In the genomic region with DNA sequence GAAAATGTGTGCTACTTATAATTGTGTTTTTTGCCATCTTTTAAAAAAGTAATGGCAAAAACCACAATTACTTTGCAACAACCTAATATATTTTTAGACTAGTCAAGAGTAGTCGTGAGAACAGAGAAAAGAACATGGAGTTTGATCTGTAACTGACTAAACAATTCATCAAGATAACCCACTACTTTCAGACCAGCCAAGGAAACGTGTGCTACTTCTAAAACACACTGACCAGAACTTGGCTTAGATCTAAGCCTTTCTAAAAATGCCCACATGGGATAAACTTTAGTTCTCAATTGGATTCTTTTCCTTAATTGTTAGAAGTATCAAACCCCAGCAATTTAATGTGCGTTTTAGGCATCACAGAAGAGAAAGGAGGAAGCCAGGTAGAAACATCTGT, we compare ENCODE assay signal across 12 cellular contexts. TPM values are rescaled to one million over a fixed set of nuclear protein-coding genes. Genes with fewer than 3 reads are reported as not detected.
DNase-seq lines count a peak whose midpoint lies in the region; ATAC-seq and TF ChIP-seq lines count a peak whose summit lies in the region.
"Had no signal": no experiment of that assay in that cellular context is flagged by ENCODE, and none has a peak within 500 bp of the region (broad histone marks: within the 10 kb centered on the region; RNA-seq: fewer than 3 reads in every experiment).

No MANE protein-coding gene starts in this region.

- no peak for ATAC-seq in right lobe of liver
- ATAC-seq in HG02885 (IDR thresholded peaks at IDR 0.05; ENCODE audit: poor library complexity, unreplicated experiment), result no peak

- H3K4me3 ChIP-seq in right lobe of liver, result peak overlapping the region; percentile 11 to 25 (median 20)
- peak overlapping the region in 1 of 2 donors; percentile 9 for H3K4me3 ChIP-seq in testis
- no peak overlapping the region for H3K4me3 ChIP-seq in osteoblast (ENCODE audit: insufficient read depth, low read length)

- no peaks in the 10 kb centered on the region for H3K27me3 Mint-ChIP-seq in activated CD4-positive, alpha-beta T cell treated with anti-CD3 and anti-CD28 coated beads, Interleukin-2, amount 10 ng/mL, durations not matched to agents 24 days and 14 days
- peaks cover 2% of the 10 kb centered on the region for H3K27me3 Mint-ChIP-seq in activated T-helper 2 cell treated with anti-CD3 and anti-CD28 coated beads, Interferon-gamma antibody, Interleukin-2, Interleukin-4, amounts not matched to agents 10 μg/mL and 5 μg/mL and 100 μg/mL, durations not matched to agents 14 hours and 24 hours and 36 hours (ENCODE audit: low read depth)
- H3K27me3 Mint-ChIP-seq: activated CD4-positive, alpha-beta memory T cell treated with anti-CD3 and anti-CD28 coated beads for 36 hours had no signal

- peaks cover 41% of the 10 kb centered on the region for H3K4me1 Mint-ChIP-seq in activated CD4-positive, alpha-beta T cell treated with anti-CD3 and anti-CD28 coated beads, Interleukin-2, amount 10 ng/mL, durations not matched to agents 24 days and 14 days
- peaks cover 37% of the 10 kb centered on the region for H3K4me1 Mint-ChIP-seq in activated T-helper 2 cell treated with anti-CD3 and anti-CD28 coated beads, Interferon-gamma antibody, Interleukin-2, Interleukin-4, amounts not matched to agents 10 μg/mL and 5 μg/mL and 100 μg/mL, durations not matched to agents 14 hours and 24 hours and 36 hours (ENCODE audit: low read depth)

- TF ChIP-seq CTCF in right lobe of liver (IDR thresholded peaks at IDR 0.05) (no peak), testis (IDR thresholded peaks at IDR 0.05) (no peak), osteoblast (IDR thresholded peaks at IDR 0.05; ENCODE audit: extremely low read depth, low read depth, low read length) (no peak)

- TF ChIP-seq POLR2A in right lobe of liver (IDR thresholded peaks at IDR 0.05) (no peak), testis (IDR thresholded peaks at IDR 0.05) (no peak)

- H3K27me3 ChIP-seq in right lobe of liver (no peaks in the 10 kb centered on the region), testis (no peaks in the 10 kb centered on the region), osteoblast (ENCODE audit: insufficient read depth, low read length) (no peaks in the 10 kb centered on the region)

- H3K27ac ChIP-seq in right lobe of liver (peak overlapping the region; percentile 56 to 75 (median 69)), testis (peak overlapping the region; percentile 47 to 89), osteoblast (ENCODE audit: low read depth, low read length) (no peak overlapping the region)
- H3K27ac ChIP-seq: KMS-11 had no signal

- DNase-seq in activated CD4-positive, alpha-beta T cell treated with anti-CD3 and anti-CD28 coated beads, Interleukin-2, amount 10 ng/mL, durations not matched to agents 24 days and 14 days, result no peak
- no peak for DNase-seq in activated CD4-positive, alpha-beta T cell treated with anti-CD3 and anti-CD28 coated beads for 4 hours
- no peak for DNase-seq in activated T-helper 2 cell treated with anti-CD3 and anti-CD28 coated beads, Interferon-gamma antibody, Interleukin-2, Interleukin-4, amounts not matched to agents 10 μg/mL and 5 μg/mL and 100 μg/mL, durations not matched to agents 14 hours and 24 hours and 36 hours (ENCODE audit: low spot score)
- DNase-seq in right lobe of liver (no peak), testis (no peak), osteoblast (ENCODE audit: insufficient read length, low spot score, missing footprints) (no peak), occipital lobe (lab: John Stamatoyannopoulos, UW) (no peak)
- DNase-seq: activated CD4-positive, alpha-beta memory T cell treated with anti-CD3 and anti-CD28 coated beads for 36 hours; DND-41; RPMI8226 had no signal

- H3K79me2 ChIP-seq in osteoblast (ENCODE audit: insufficient read depth, low read length), result no peaks in the 10 kb centered on the region

- intact Hi-C loops in activated CD4-positive, alpha-beta T cell treated with anti-CD3 and anti-CD28 coated beads, Interleukin-2, amount 10 ng/mL, durations not matched to agents 24 days and 14 days (cut with micrococcal nuclease), result no loop called here
- intact Hi-C loops in activated T-helper 2 cell treated with anti-CD3 and anti-CD28 coated beads, Interferon-gamma antibody, Interleukin-2, Interleukin-4, amounts not matched to agents 10 μg/mL and 5 μg/mL and 100 μg/mL, durations not matched to agents 14 hours and 24 hours and 36 hours (cut with micrococcal nuclease), result no loop called here
- intact Hi-C loops in right lobe of liver (cut with DNase I) (no loop called here), testis (cut with DNase I; ENCODE audit: low total_unique reads) (no loop called here)

- H3K9me3 Mint-ChIP-seq in activated CD4-positive, alpha-beta T cell treated with anti-CD3 and anti-CD28 coated beads, Interleukin-2, amount 10 ng/mL, durations not matched to agents 24 days and 14 days, result peaks cover 3% of the 10 kb centered on the region
- no peaks in the 10 kb centered on the region for H3K9me3 Mint-ChIP-seq in activated T-helper 2 cell treated with anti-CD3 and anti-CD28 coated beads, Interferon-gamma antibody, Interleukin-2, Interleukin-4, amounts not matched to agents 10 μg/mL and 5 μg/mL and 100 μg/mL, durations not matched to agents 14 hours and 24 hours and 36 hours
- H3K9me3 Mint-ChIP-seq: activated CD4-positive, alpha-beta memory T cell treated with anti-CD3 and anti-CD28 coated beads for 36 hours had no signal

- peak overlapping the region; percentile 43 for H3K4me3 Mint-ChIP-seq in activated CD4-positive, alpha-beta T cell treated with anti-CD3 and anti-CD28 coated beads, Interleukin-2, amount 10 ng/mL, durations not matched to agents 24 days and 14 days
- peak overlapping the region; percentile 34 for H3K4me3 Mint-ChIP-seq in activated T-helper 2 cell treated with anti-CD3 and anti-CD28 coated beads, Interferon-gamma antibody, Interleukin-2, Interleukin-4, amounts not matched to agents 10 μg/mL and 5 μg/mL and 100 μg/mL, durations not matched to agents 14 hours and 24 hours and 36 hours (ENCODE audit: low read depth)
- H3K4me3 Mint-ChIP-seq: activated CD4-positive, alpha-beta memory T cell treated with anti-CD3 and anti-CD28 coated beads for 36 hours had no signal

- peaks cover 3% of the 10 kb centered on the region for H3K36me3 Mint-ChIP-seq in activated CD4-positive, alpha-beta T cell treated with anti-CD3 and anti-CD28 coated beads, Interleukin-2, amount 10 ng/mL, durations not matched to agents 24 days and 14 days (ENCODE audit: low read depth)
- peaks cover 5% of the 10 kb centered on the region for H3K36me3 Mint-ChIP-seq in activated T-helper 2 cell treated with anti-CD3 and anti-CD28 coated beads, Interferon-gamma antibody, Interleukin-2, Interleukin-4, amounts not matched to agents 10 μg/mL and 5 μg/mL and 100 μg/mL, durations not matched to agents 14 hours and 24 hours and 36 hours (ENCODE audit: low read depth)
- H3K36me3 Mint-ChIP-seq: activated CD4-positive, alpha-beta memory T cell treated with anti-CD3 and anti-CD28 coated beads for 36 hours had no signal

- H3K27ac Mint-ChIP-seq in activated CD4-positive, alpha-beta T cell treated with anti-CD3 and anti-CD28 coated beads, Interleukin-2, amount 10 ng/mL, durations not matched to agents 24 days and 14 days, result peak overlapping the region; percentile 34
- H3K27ac Mint-ChIP-seq in activated T-helper 2 cell treated with anti-CD3 and anti-CD28 coated beads, Interferon-gamma antibody, Interleukin-2, Interleukin-4, amounts not matched to agents 10 μg/mL and 5 μg/mL and 100 μg/mL, durations not matched to agents 14 hours and 24 hours and 36 hours, result no peak overlapping the region
- H3K27ac Mint-ChIP-seq: activated CD4-positive, alpha-beta memory T cell treated with anti-CD3 and anti-CD28 coated beads for 36 hours had no signal

- H3K4me2 ChIP-seq in osteoblast (ENCODE audit: insufficient read depth, low read length), result no peak overlapping the region
- H3K4me2 ChIP-seq: KMS-11 had no signal

- 34% methylated on average over 3 of the region's 3 CpGs for WGBS in right lobe of liver (ENCODE audit: insufficient coverage, low coverage, low lambda C conversion rate, missing lambda C conversion rate)
- WGBS in testis, 2 donors, result 37 to 42% methylated on average over 3 of the region's 3 CpGs

- no peak overlapping the region for H2AFZ ChIP-seq in osteoblast (ENCODE audit: low read length)

- H3K9me3 ChIP-seq in right lobe of liver (no peaks in the 10 kb centered on the region), testis (no peaks in the 10 kb centered on the region), osteoblast (ENCODE audit: low read depth, low read length) (no peaks in the 10 kb centered on the region)

- no peaks in the 10 kb centered on the region for H4K20me1 ChIP-seq in osteoblast (ENCODE audit: insufficient read depth, low read length)

- H3K36me3 ChIP-seq in right lobe of liver, result no peaks in the 10 kb centered on the region
- H3K36me3 ChIP-seq in testis (ENCODE audit: low read depth, missing control alignments), result no peaks in the 10 kb centered on the region
- H3K36me3 ChIP-seq in osteoblast (ENCODE audit: insufficient read depth, low read length), result no peaks in the 10 kb centered on the region

- no peaks in the 10 kb centered on the region for H3K4me1 ChIP-seq in right lobe of liver
- peaks cover 10% of the 10 kb centered on the region for H3K4me1 ChIP-seq in testis
- H3K4me1 ChIP-seq in osteoblast (ENCODE audit: insufficient read depth, low read length), result peaks cover 8% of the 10 kb centered on the region

RNA-seq across cellular contexts. Expression of gene PECAM1, which starts 0.6 kb away (rescaled TPM):
- 4.9 and 6.8 TPM in 2 replicates for total RNA-seq in activated CD4-positive, alpha-beta T cell treated with anti-CD3 and anti-CD28 coated beads, Interleukin-2, amount 10 ng/mL, durations not matched to agents 24 days and 14 days
- total RNA-seq in activated T-helper 2 cell treated with anti-CD3 and anti-CD28 coated beads, Interferon-gamma antibody, Interleukin-2, Interleukin-4, amounts not matched to agents 10 μg/mL and 5 μg/mL and 100 μg/mL, durations not matched to agents 14 hours and 24 hours and 36 hours, result 9.8 and 11.1 TPM in 2 replicates
- total RNA-seq in right lobe of liver (10 to 100 TPM; 15.9 to 32.9 (median 19.1) TPM), testis (10 to 100 TPM in 1 of 2 donors, 1 to 10 TPM in 1; 7.7 to 14.7 TPM), osteoblast (0.29 and 0.36 TPM in 2 replicates), occipital lobe (7.2 TPM)
- polyA plus RNA-seq in testis (ENCODE audit: insufficient read depth, low read depth, low replicate concordance), result 33.0 TPM

RNA-seq across cellular contexts. Expression of gene MILR1, which starts 58.8 kb away (rescaled TPM):
- 0.28 TPM in 1 of 2 replicates, not detected in the other for total RNA-seq in activated CD4-positive, alpha-beta T cell treated with anti-CD3 and anti-CD28 coated beads, Interleukin-2, amount 10 ng/mL, durations not matched to agents 24 days and 14 days
- 0.16 and 0.46 TPM in 2 replicates for total RNA-seq in activated T-helper 2 cell treated with anti-CD3 and anti-CD28 coated beads, Interferon-gamma antibody, Interleukin-2, Interleukin-4, amounts not matched to agents 10 μg/mL and 5 μg/mL and 100 μg/mL, durations not matched to agents 14 hours and 24 hours and 36 hours
- total RNA-seq in right lobe of liver (1 to 10 TPM in 4 of 6 experiments, under 1 TPM in 2; 0.57 to 3.0 (median 1.9) TPM), testis (1 to 10 TPM; 3.1 to 5.5 TPM), osteoblast (12.3 and 27.7 TPM in 2 replicates), occipital lobe (2.2 TPM)
- 3.7 TPM for polyA plus RNA-seq in testis (ENCODE audit: insufficient read depth, low read depth, low replicate concordance)
- total RNA-seq: activated CD4-positive, alpha-beta memory T cell treated with anti-CD3 and anti-CD28 coated beads for 36 hours had no signal
